In the genomic region with DNA sequence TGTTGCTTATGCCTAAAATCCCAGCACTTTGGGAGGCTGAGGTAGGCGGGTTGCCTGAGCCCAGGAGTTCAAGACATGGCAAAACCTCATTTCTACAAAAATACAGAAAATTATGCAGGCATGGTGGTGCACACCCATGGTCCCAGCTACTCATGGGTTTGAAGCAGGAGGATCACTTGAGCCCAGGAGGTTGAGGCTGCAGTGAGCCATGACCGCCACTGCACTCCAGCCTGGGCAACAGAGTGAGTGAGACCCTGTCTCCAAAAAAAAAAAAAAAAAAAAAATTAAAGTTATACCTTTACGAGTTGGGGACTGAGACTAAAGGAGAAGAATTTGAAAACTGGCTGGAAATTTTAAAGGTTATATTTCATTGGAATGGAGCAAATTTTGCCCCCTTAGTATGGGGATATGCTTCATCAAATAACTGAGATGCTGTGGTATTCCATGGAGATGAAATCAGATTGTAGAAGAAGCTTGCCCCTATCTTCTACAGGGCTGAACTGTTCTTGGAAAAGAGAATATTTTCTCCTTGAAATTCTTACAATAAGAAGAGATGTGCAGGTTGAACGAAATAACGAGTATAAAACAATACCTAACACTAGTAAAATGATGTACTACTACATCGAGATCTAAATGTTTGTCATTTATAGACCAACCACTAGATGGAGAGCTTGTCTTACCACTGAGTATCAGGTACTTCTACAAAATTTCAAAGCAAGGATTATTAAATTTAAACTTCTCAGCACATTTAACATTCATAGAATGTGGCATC, we compare ENCODE assay signal across 8 cellular contexts. TPM values are rescaled to one million over a fixed set of nuclear protein-coding genes. Genes with fewer than 3 reads are reported as not detected.
A peak's percentile ranks its signal among the peaks of the same experiment; 100 is the strongest.
DNase-seq lines count a peak whose midpoint lies in the region; ATAC-seq and TF ChIP-seq lines count a peak whose summit lies in the region.

No MANE protein-coding gene starts in this region.

- H3K4me3 ChIP-seq in WI38 (ENCODE audit: low read depth, low read length) (no peak overlapping the region), heart right ventricle (no peak overlapping the region), smooth muscle cell (no peak overlapping the region)

- TF ChIP-seq CTCF in GM10248 (IDR thresholded peaks at IDR 0.05; ENCODE audit: control extremely low read depth, extremely low read depth, low read depth, missing control alignments), result peak; percentile 65
- TF ChIP-seq CTCF in WI38 (IDR thresholded peaks at IDR 0.05; ENCODE audit: low read depth, low read length), result peak; percentile 25; the same call in 1 of the 2 replicates
- TF ChIP-seq CTCF in heart right ventricle (IDR thresholded peaks at IDR 0.05), result peak; percentile 45 to 86 (median 74)
- TF ChIP-seq CTCF in smooth muscle cell (IDR thresholded peaks at IDR 0.05; ENCODE audit: borderline replicate concordance, insufficient read depth, poor library complexity, severe bottlenecking), result peak; percentile 72

- intact Hi-C loops in heart right ventricle (cut with DNase I), result loop anchor here in 4 of 10 donors (5.0 to 10.0 kb wide), 6 partner anchors 146 to 1006 kb away; partner anchors contain the start of genes KIFAP3 (in 1 of the 4) and MROH9 (in 1 of the 4)

- H3K79me2 ChIP-seq in smooth muscle cell (ENCODE audit: low read depth), result no peaks in the 10 kb centered on the region

- CTCF ChIA-PET in GM10248 (lab: Yijun Ruan, JAX), result interaction anchor here (0.8 to 3.2 kb wide), 20 partner anchors 10 to 1001 kb away, joined by 3 to 22 read pairs (median 4); partner anchors contain the start of genes GORAB, KIFAP3 and SCYL3

- WGBS in heart right ventricle, 2 donors, result 45 to 48% methylated on average over 6 of the region's 6 CpGs
- 35% methylated on average over 6 of the region's 6 CpGs for WGBS in smooth muscle cell (ENCODE audit: low lambda C conversion rate)

- no peak overlapping the region for H3K27ac ChIP-seq in heart right ventricle
- no peak overlapping the region for H3K27ac ChIP-seq in smooth muscle cell (ENCODE audit: low read depth)

- H4K20me1 ChIP-seq in smooth muscle cell (ENCODE audit: low read depth), result no peaks in the 10 kb centered on the region

- H3K4me1 ChIP-seq in heart right ventricle (peaks cover 0 to 16% (median 7%) of the 10 kb centered on the region in 9 donors), smooth muscle cell (ENCODE audit: low read depth) (no peaks in the 10 kb centered on the region)

- peak; percentile 71 for ATAC-seq in HG02763 (IDR thresholded peaks at IDR 0.05; ENCODE audit: unreplicated experiment)
- peak in 2 of 8 donors; percentile 56 to 61 for ATAC-seq in heart right ventricle
- no peak for ATAC-seq in GM18873 (IDR thresholded peaks at IDR 0.05; ENCODE audit: low FRiP score, unreplicated experiment)

- H3K36me3 ChIP-seq in heart right ventricle, result peaks cover 0 to 10% (median 0%) of the 10 kb centered on the region in 9 donors
- no peaks in the 10 kb centered on the region for H3K36me3 ChIP-seq in smooth muscle cell (ENCODE audit: low read depth)

- no peak overlapping the region for H2AFZ ChIP-seq in smooth muscle cell (ENCODE audit: low read depth)

- H3K9me3 ChIP-seq in heart right ventricle (no peaks in the 10 kb centered on the region), smooth muscle cell (replicated peaks; ENCODE audit: low read depth) (no peaks in the 10 kb centered on the region)

- no peak overlapping the region for H3K4me2 ChIP-seq in smooth muscle cell

- DNase-seq in A172 (ENCODE audit: low spot score) (peak; percentile 69), GM10248 (ENCODE audit: extremely low spot score) (no peak), NCI-H146 (lab: John Stamatoyannopoulos, UW) (peak; percentile 11), heart right ventricle (no peak), smooth muscle cell (lab: John Stamatoyannopoulos, UW; ENCODE audit: unreplicated experiment) (no peak)

- POLR2A ChIA-PET in GM10248 (lab: Yijun Ruan, JAX), result no interaction called here

- peaks cover 6% of the 10 kb centered on the region for H3F3A ChIP-seq in smooth muscle cell (ENCODE audit: low read depth)

- H3K9ac ChIP-seq in smooth muscle cell (ENCODE audit: low read depth), result no peak overlapping the region

- no peaks in the 10 kb centered on the region for H3K27me3 ChIP-seq in heart right ventricle
- H3K27me3 ChIP-seq in smooth muscle cell (ENCODE audit: low read depth), result no peaks in the 10 kb centered on the region

RNA-seq across cellular contexts. Expression of gene SCYL3, which starts 34.9 kb away (rescaled TPM):
- total RNA-seq in A172 (2014; rRNA removed; shearing (Covaris generic)), result 6.9 and 7.0 TPM in 2 replicates
- 1 to 10 TPM; 3.3 to 8.9 (median 5.7) TPM for total RNA-seq in heart right ventricle
- polyA plus RNA-seq in heart right ventricle, result 1 to 10 TPM; 2.4 to 3.3 TPM
- total RNA-seq in smooth muscle cell, result 9.1 and 10.3 TPM in 2 replicates
- 3.1 and 4.0 TPM in 2 replicates for polyA plus RNA-seq in smooth muscle cell

Comparison
In these comparisons a context has a peak if more than half of its experiments do, and no peak if none do; other contexts are left out.
1. DNase-seq: peak in A172 (single experiment) and NCI-H146 (single experiment); none in GM10248 (single experiment), heart right ventricle (0 of 2) and smooth muscle cell (single experiment).
2. Peak in every context shown above with its lines, with median percentiles within 50 percentile points of each other: CTCF ChIP-seq.